Comparison of ENCODE assay signal across 9 cellular contexts in genomic region chr6:33415831-33416230, GRCh38. TPM values are rescaled to one million over a fixed set of nuclear protein-coding genes. Genes with fewer than 3 reads are reported as not detected.
DNase-seq lines count a peak whose midpoint lies in the region; TF ChIP-seq lines count a peak whose summit lies in the region.
"Had no signal": no experiment of that assay in that cellular context is flagged by ENCODE, and none has a peak within 500 bp of the region (broad histone marks: within the 10 kb centered on the region; RNA-seq: fewer than 3 reads in every experiment).

No MANE protein-coding gene starts in this region.

- H3K27ac ChIP-seq in H9 (ENCODE audit: insufficient read length, low read depth, low read length) (no peak overlapping the region), VCaP (peak overlapping the region; percentile 94; the same call in 1 of the 2 replicates)

- H2BK120ac ChIP-seq in H9 (ENCODE audit: low read depth, low read length, poor library complexity, severe bottlenecking), result no peak overlapping the region

- H3K18ac ChIP-seq in H9 (ENCODE audit: insufficient read length, low read depth, low read length), result no peak overlapping the region

- no peak overlapping the region for H2BK12ac ChIP-seq in H9 (ENCODE audit: insufficient read length, low read depth, low read length)

- H4K91ac ChIP-seq in H9 (ENCODE audit: insufficient read length, low read depth, low read length), result no peak overlapping the region

- no peaks in the 10 kb centered on the region for H3K27me3 ChIP-seq in H9 (ENCODE audit: insufficient read depth, low read length)
- H3K27me3 ChIP-seq: dorsolateral prefrontal cortex had no signal

- H3K23me2 ChIP-seq in H9 (ENCODE audit: insufficient read length, low read depth, low read length, poor library complexity, severe bottlenecking), result peaks cover 25% of the 10 kb centered on the region

- H4K8ac ChIP-seq in H9 (replicated peaks; ENCODE audit: insufficient read length, low read depth, low read length), result no peak overlapping the region

- H4K20me1 ChIP-seq in H9 (ENCODE audit: control insufficient read depth, insufficient read depth, insufficient read length), result no peaks in the 10 kb centered on the region

- H2BK15ac ChIP-seq in H9 (ENCODE audit: low read depth, low read length), result no peak overlapping the region

- peaks cover 43 to 56% of the 10 kb centered on the region in 2 experiments for H3K4me1 Mint-ChIP-seq in H9

- peaks cover 3% of the 10 kb centered on the region; the same call in 1 of the 2 replicates for H3K4me1 ChIP-seq in H9 (ENCODE audit: insufficient read depth, low read length)

- H2BK20ac ChIP-seq in H9 (ENCODE audit: low read depth, low read length, poor library complexity, severe bottlenecking), result no peak overlapping the region

- peak overlapping the region; percentile 96 for H3K4me2 ChIP-seq in H9 (ENCODE audit: insufficient read depth, insufficient read length, low read length)

- H3K27ac Mint-ChIP-seq in H9, result peak overlapping the region; percentile 43 to 85 (median 57); a peak in 5 of 7 replicates

- no peak overlapping the region for H3K9ac ChIP-seq in H9 (ENCODE audit: extremely low read depth, insufficient read length, low read length)

- WGBS in H9 (ENCODE audit: extremely low coverage, insufficient read length, low lambda C conversion rate), result no CpG with 5 or more reads among the region's 9 CpGs

- H3K14ac ChIP-seq in H9 (ENCODE audit: insufficient read depth, low read length), result no peak overlapping the region

- H3K9me3 Mint-ChIP-seq in H9, result no peaks in the 10 kb centered on the region

- H3K56ac ChIP-seq in H9 (ENCODE audit: insufficient read length, low read depth, low read length), result no peak overlapping the region

- peaks cover 30 to 54% (median 52%) of the 10 kb centered on the region in 3 experiments for H3K36me3 Mint-ChIP-seq in H9 (ENCODE audit: insufficient read depth in 1 of 3, low read depth in 3 of 3)

- H3T11ph ChIP-seq in H9 (ENCODE audit: low read length), result no peak overlapping the region

- TF ChIP-seq CTCF in H9 (conservative IDR thresholded peaks at IDR 0.05) (no peak), VCaP (conservative IDR thresholded peaks at IDR 0.05) (no peak), fibroblast of mammary gland (conservative IDR thresholded peaks at IDR 0.05; ENCODE audit: control insufficient read depth, insufficient read depth, low read depth, low read length) (no peak)

- no peak overlapping the region for H3K23ac ChIP-seq in H9 (ENCODE audit: insufficient read length, low read depth, low read length)

- H3K4me3 ChIP-seq in fibroblast of mammary gland (ENCODE audit: control insufficient read depth, low read depth, low read length) (peak overlapping the region; percentile 87), skeletal muscle cell (ENCODE audit: low read depth, low read length) (peak overlapping the region; percentile 91)

- DNase-seq in H9, result no peak
- no peak for DNase-seq in fibroblast of mammary gland (ENCODE audit: low read depth)
- no peak for DNase-seq in skeletal muscle cell (ENCODE audit: low read depth)
- DNase-seq in NCI-H2171 treated with DMSO at 0.1 percent for 48 hours (lab: John Stamatoyannopoulos, UW), result no peak
- DNase-seq in globus pallidus (ENCODE audit: low spot score), result no peak
- DNase-seq in DMS153 treated with DMSO at 0.1 percent for 48 hours (lab: John Stamatoyannopoulos, UW; ENCODE audit: unreplicated experiment), result no peak
- DNase-seq: dorsolateral prefrontal cortex; stimulated activated CD4-positive, alpha-beta T cell treated with anti-CD3 and anti-CD28 coated beads, Interleukin-4, amount 100 ng/mL, for 1 hour had no signal

- peaks cover 1% of the 10 kb centered on the region for H3K27me3 Mint-ChIP-seq in H9 (ENCODE audit: low read depth)

- no peak overlapping the region for H4K5ac ChIP-seq in H9 (ENCODE audit: insufficient read length, low read depth, low read length)

- no peak overlapping the region for H3K4ac ChIP-seq in H9 (ENCODE audit: low read depth, low read length)

- no peaks in the 10 kb centered on the region for H3K9me3 ChIP-seq in H9 (ENCODE audit: control insufficient read depth, low read depth, low read length)

- no peak overlapping the region for H2AFZ ChIP-seq in H9 (ENCODE audit: low read length)

- peaks cover 10% of the 10 kb centered on the region; the same call in 1 of the 2 replicates for H3K79me2 ChIP-seq in H9 (ENCODE audit: insufficient read depth, low read length)

- H2AK5ac ChIP-seq in H9 (ENCODE audit: insufficient read length, low read length), result no peak overlapping the region

- H3K4me3 Mint-ChIP-seq in H9, result peak overlapping the region; percentile 64 to 98

- no peaks in the 10 kb centered on the region for H3K79me1 ChIP-seq in H9 (ENCODE audit: insufficient read depth, low read depth, low read length, poor library complexity, severe bottlenecking)

- H2BK5ac ChIP-seq in H9 (ENCODE audit: insufficient read length, low read length), result no peak overlapping the region

RNA-seq across cellular contexts. Expression of gene CUTA, which starts 2.1 kb away (rescaled TPM):
- 257 and 264 TPM in 2 replicates for total RNA-seq in H9 (2021)

RNA-seq across cellular contexts. Expression of gene SYNGAP1, which starts 4.0 kb away (rescaled TPM):
- total RNA-seq in H9 (2021), result 111 and 121 TPM in 2 replicates

RNA-seq across cellular contexts. Expression of gene PHF1, which starts 5.0 kb away (rescaled TPM):
- 49.8 and 56.8 TPM in 2 replicates for total RNA-seq in H9 (2021)

RNA-seq across cellular contexts. Expression of gene KIFC1, which starts 24.2 kb away (rescaled TPM):
- total RNA-seq in H9 (2021), result 73.1 and 73.8 TPM in 2 replicates

RNA-seq across cellular contexts. Expression of gene ZBTB9, which starts 38.5 kb away (rescaled TPM):
- total RNA-seq in H9 (2021), result 48.1 and 53.1 TPM in 2 replicates
